In the genomic region with DNA sequence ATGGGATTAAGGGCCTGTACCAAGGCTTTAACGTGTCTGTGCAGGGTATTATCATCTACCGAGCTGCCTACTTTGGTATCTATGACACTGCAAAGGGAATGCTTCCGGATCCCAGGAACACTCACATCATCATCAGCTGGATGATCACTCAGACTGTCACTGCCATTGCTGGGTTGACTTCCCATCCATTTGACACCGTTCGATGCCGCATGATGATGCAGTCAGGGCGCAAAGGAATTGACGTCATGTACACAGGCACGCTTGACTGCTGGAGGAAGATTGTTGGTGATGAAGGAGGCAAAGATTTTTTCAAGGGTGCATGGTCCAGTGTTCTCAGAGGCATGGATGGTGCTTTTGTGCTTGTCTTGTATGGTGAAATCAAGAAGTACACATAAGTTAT, we compare ENCODE assay signal across 18 cellular contexts. TPM values are rescaled to one million over a fixed set of nuclear protein-coding genes. Genes with fewer than 3 reads are reported as not detected.
DNase-seq lines count a peak whose midpoint lies in the region; ATAC-seq, FAIRE-seq and TF ChIP-seq lines count a peak whose summit lies in the region.
"Had no signal": no experiment of that assay in that cellular context is flagged by ENCODE, and none has a peak within 500 bp of the region (broad histone marks: within the 10 kb centered on the region; RNA-seq: fewer than 3 reads in every experiment).

No MANE protein-coding gene starts in this region.

- intact Hi-C loops in HepG2 (cut with micrococcal nuclease; ENCODE audit: unreplicated experiment): no loop called here
- intact Hi-C loops in right lobe of liver (cut with DNase I): loop anchor here (10.0 kb wide), 2 partner anchors 257 to 267 kb away; no protein-coding TSS in a partner anchor
- intact Hi-C loops in esophagus muscularis mucosa (cut with DNase I): no loop called here

- H3K4me1 ChIP-seq in HepG2 (ENCODE audit: insufficient read depth, low read length) (no peaks in the 10 kb centered on the region), right lobe of liver (no peaks in the 10 kb centered on the region), esophagus muscularis mucosa (no peaks in the 10 kb centered on the region), trophoblast cell (ENCODE audit: control insufficient read depth in 1 of 2, insufficient read depth in 2 of 2, low read length in 2 of 2) (peaks cover 10 to 15% of the 10 kb centered on the region in 2 experiments), osteoblast (ENCODE audit: insufficient read depth, low read length) (no peaks in the 10 kb centered on the region)

- H3K4me2 ChIP-seq in HepG2 (ENCODE audit: low read depth, low read length) (no peak overlapping the region), trophoblast cell (ENCODE audit: low read length) (no peak overlapping the region), osteoblast (ENCODE audit: insufficient read depth, low read length) (no peak overlapping the region)
- H3K4me2 ChIP-seq: BLaER1 had no signal

- 73% methylated on average over 6 of the region's 9 CpGs for WGBS in HepG2 (ENCODE audit: low lambda C conversion rate)
- 82% methylated on average over 8 of the region's 9 CpGs for WGBS in right lobe of liver (ENCODE audit: insufficient coverage, low coverage, low lambda C conversion rate, missing lambda C conversion rate)
- 90% methylated on average over 8 of the region's 9 CpGs for WGBS in esophagus muscularis mucosa
- no CpG with 5 or more reads among the region's 9 CpGs for WGBS in trophoblast cell (ENCODE audit: extremely low coverage, insufficient coverage, insufficient read length)

- no peak overlapping the region for H3K9ac ChIP-seq in HepG2 (ENCODE audit: insufficient read depth, low read depth, low read length)
- no peak overlapping the region for H3K9ac ChIP-seq in trophoblast cell (ENCODE audit: low read length)
- H3K9ac ChIP-seq: BLaER1, GM23248 had no signal

- no peak overlapping the region for H3K4ac ChIP-seq in trophoblast cell (ENCODE audit: low read depth, low read length)

- peak overlapping the region; percentile 24 for H2BK12ac ChIP-seq in trophoblast cell (ENCODE audit: low read length)

- CTCF ChIA-PET in HepG2 (lab: Yijun Ruan, JAX; ENCODE audit: low intra/inter-chr PET ratio, low total read pairs): no interaction called here

- in situ Hi-C loops in HepG2 (cut with HindIII; ENCODE audit: extremely low pct_ligation_motif_present, low pct_unique_long_range_greater_than_20kb): loop anchor here (10.0 kb wide), 1 partner anchor 257 kb away; no protein-coding TSS in a partner anchor

- H3K4me3 ChIP-seq in HepG2 (replicated peaks in 1 of 3; ENCODE audit: insufficient read depth in 1 of 3, low read depth in 2 of 3, low read length in 3 of 3) (no peak overlapping the region), right lobe of liver (no peak overlapping the region), esophagus muscularis mucosa (no peak overlapping the region), trophoblast cell (ENCODE audit: low read depth, low read length) (no peak overlapping the region), osteoblast (ENCODE audit: insufficient read depth, low read length) (no peak overlapping the region)
- H3K4me3 ChIP-seq: BLaER1, GM23248 had no signal

- H2AFZ ChIP-seq in HepG2 (ENCODE audit: low read length): no peak overlapping the region
- no peak overlapping the region for H2AFZ ChIP-seq in trophoblast cell (ENCODE audit: insufficient read depth, low read length, poor library complexity)
- H2AFZ ChIP-seq in osteoblast (ENCODE audit: low read length): no peak overlapping the region
- H2AFZ ChIP-seq: GM23248 had no signal

- no TSS peak for BruUV-seq in HepG2 (replicated peaks; lab: Mats Ljungman, UMichigan)

- H4K20me1 ChIP-seq in HepG2 (ENCODE audit: insufficient read depth, low read length): no peaks in the 10 kb centered on the region
- no peaks in the 10 kb centered on the region for H4K20me1 ChIP-seq in osteoblast (ENCODE audit: insufficient read depth, low read length)
- H4K20me1 ChIP-seq: BLaER1 had no signal

- no peak for TF ChIP-seq POLR2A in HepG2 (IDR thresholded peaks at IDR 0.05; ENCODE audit: insufficient read depth in 1 of 2, low read depth in 2 of 2, low read length in 2 of 2)
- no peak for TF ChIP-seq POLR2A in right lobe of liver (IDR thresholded peaks at IDR 0.05)
- no peak for TF ChIP-seq POLR2A in esophagus muscularis mucosa (IDR thresholded peaks at IDR 0.05; ENCODE audit: low read depth)

- no peaks in the 10 kb centered on the region for H3K27me3 ChIP-seq in HepG2 (ENCODE audit: control insufficient read depth in 1 of 2, insufficient read depth in 2 of 2, low read length in 2 of 2)
- no peaks in the 10 kb centered on the region for H3K27me3 ChIP-seq in right lobe of liver
- H3K27me3 ChIP-seq in esophagus muscularis mucosa: no peaks in the 10 kb centered on the region
- no peaks in the 10 kb centered on the region for H3K27me3 ChIP-seq in trophoblast cell (ENCODE audit: insufficient read depth, low read length)
- H3K27me3 ChIP-seq in osteoblast (ENCODE audit: insufficient read depth, low read length): peaks cover 4% of the 10 kb centered on the region
- H3K27me3 ChIP-seq: BLaER1 had no signal

- H4K8ac ChIP-seq in trophoblast cell (ENCODE audit: low read depth, low read length): no peak overlapping the region

- no peak for DNase-seq in HepG2 (ENCODE audit: low spot score)
- DNase-seq in right lobe of liver: no peak
- peak; percentile 45 for DNase-seq in esophagus muscularis mucosa (ENCODE audit: extremely low spot score)
- DNase-seq in trophoblast cell: no peak
- DNase-seq in activated CD4-positive, alpha-beta T cell treated with anti-CD3 and anti-CD28 coated beads for 48 hours: no peak
- no peak for DNase-seq in cerebellar cortex (ENCODE audit: low spot score)
- DNase-seq in osteoblast (ENCODE audit: insufficient read length, low spot score, missing footprints): no peak
- DNase-seq: 8988T; CD4-positive, alpha-beta memory T cell; DMS153; DMS79; GDM1; GM23248; HCEC 1CT had no signal

- POLR2A ChIA-PET in HepG2 (lab: Yijun Ruan, JAX): no interaction called here

- H3K27ac ChIP-seq in HepG2 (ENCODE audit: extremely low read length, insufficient read depth, low read length) (no peak overlapping the region), right lobe of liver (no peak overlapping the region), esophagus muscularis mucosa (replicated peaks in 1 of 4) (no peak overlapping the region), trophoblast cell (ENCODE audit: low read depth, low read length) (no peak overlapping the region), osteoblast (ENCODE audit: low read depth, low read length) (no peak overlapping the region)
- H3K27ac ChIP-seq: BLaER1, GM23248 had no signal

- H3K14ac ChIP-seq in trophoblast cell (ENCODE audit: low read length): peak overlapping the region; percentile 7

- no peak for FAIRE-seq in HepG2 (lab: Jason Lieb, UNC)
- FAIRE-seq: GM12892, GM18507, H54 had no signal

- H2AK5ac ChIP-seq in trophoblast cell (ENCODE audit: low read length): no peak overlapping the region

- ATAC-seq in HepG2 (no peak), right lobe of liver (no peak)

- no peak overlapping the region for H3K23ac ChIP-seq in trophoblast cell (ENCODE audit: low read length)

- H4K12ac ChIP-seq in trophoblast cell (ENCODE audit: low read depth, low read length): no peak overlapping the region

- no peak for TF ChIP-seq CTCF in HepG2 (CRISPR knock-in tag; IDR thresholded peaks at IDR 0.05)
- TF ChIP-seq CTCF in right lobe of liver (IDR thresholded peaks at IDR 0.05): no peak
- no peak for TF ChIP-seq CTCF in esophagus muscularis mucosa (IDR thresholded peaks at IDR 0.05)
- no peak for TF ChIP-seq CTCF in osteoblast (IDR thresholded peaks at IDR 0.05; ENCODE audit: extremely low read depth, low read depth, low read length)

- H3K79me2 ChIP-seq in HepG2 (ENCODE audit: insufficient read depth, low read length) (no peaks in the 10 kb centered on the region), trophoblast cell (ENCODE audit: control insufficient read depth, insufficient read depth, low read length, poor library complexity) (no peaks in the 10 kb centered on the region), osteoblast (ENCODE audit: insufficient read depth, low read length) (no peaks in the 10 kb centered on the region)

- no peak overlapping the region for H3K18ac ChIP-seq in trophoblast cell (ENCODE audit: low read length)

- H3K36me3 ChIP-seq in HepG2 (replicated peaks in 1 of 2; ENCODE audit: control insufficient read depth in 1 of 2, insufficient read depth in 2 of 2, low read length in 2 of 2): no peaks in the 10 kb centered on the region
- no peaks in the 10 kb centered on the region for H3K36me3 ChIP-seq in right lobe of liver
- no peaks in the 10 kb centered on the region for H3K36me3 ChIP-seq in esophagus muscularis mucosa
- H3K36me3 ChIP-seq in trophoblast cell (ENCODE audit: control insufficient read depth in 1 of 2, insufficient read depth in 2 of 2, low read length in 2 of 2): no peaks in the 10 kb centered on the region
- H3K36me3 ChIP-seq in osteoblast (ENCODE audit: insufficient read depth, low read length): no peaks in the 10 kb centered on the region
- H3K36me3 ChIP-seq: BLaER1 had no signal

- H2BK5ac ChIP-seq in trophoblast cell (ENCODE audit: low read depth, low read length, poor library complexity): peak overlapping the region; percentile 24

- peaks cover 12% of the 10 kb centered on the region for H3K79me1 ChIP-seq in trophoblast cell (ENCODE audit: low read length)

- no peak for TF ChIP-seq EP300 in HepG2 (IDR thresholded peaks at IDR 0.05; ENCODE audit: low read depth in 2 of 2, low read length in 2 of 2)
- TF ChIP-seq EP300 in HepG2 (CRISPR knock-in tag; IDR thresholded peaks at IDR 0.05; ENCODE audit: borderline replicate concordance): no peak
- TF ChIP-seq EP300 in esophagus muscularis mucosa (IDR thresholded peaks at IDR 0.05): no peak

- H2BK120ac ChIP-seq in trophoblast cell (ENCODE audit: insufficient read depth, low read length, poor library complexity): no peak overlapping the region

- peak overlapping the region; percentile 45 for H4K91ac ChIP-seq in trophoblast cell (ENCODE audit: low read depth, low read length)

- H3K9me3 ChIP-seq in HepG2 (ENCODE audit: low read length) (no peaks in the 10 kb centered on the region), right lobe of liver (no peaks in the 10 kb centered on the region), esophagus muscularis mucosa (no peaks in the 10 kb centered on the region), trophoblast cell (ENCODE audit: insufficient read depth, low read depth, low read length) (no peaks in the 10 kb centered on the region), osteoblast (ENCODE audit: low read depth, low read length) (no peaks in the 10 kb centered on the region)
- H3K9me3 ChIP-seq: BLaER1 had no signal

- TF ChIP-seq RAD21 in HepG2 (CRISPR knock-in tag; IDR thresholded peaks at IDR 0.05): no peak

RNA-seq across cellular contexts. Expression of a gene that starts 18.2 kb away (rescaled TPM):
- total RNA-seq in HepG2 (2016; rRNA removed; fragmentation: Illumina TruSeq; extraction: Trizol): 183 and 263 TPM in 2 replicates
- total RNA-seq in HepG2 (2016; cell fraction: cytosol; rRNA removed; fragmentation: Illumina TruSeq; extraction: Trizol; ENCODE audit: low read depth): 108 and 122 TPM in 2 replicates
- 173 and 263 TPM in 2 replicates for total RNA-seq in HepG2 (2016; cell fraction: insoluble cytoplasmic fraction; rRNA removed; fragmentation: Illumina TruSeq; extraction: Trizol)
- total RNA-seq in HepG2 (2016; cell fraction: membrane; rRNA removed; fragmentation: Illumina TruSeq; extraction: Trizol): 189 and 198 TPM in 2 replicates
- 85.6 and 86.2 TPM in 2 replicates for total RNA-seq in HepG2 (2016; cell fraction: nucleus; rRNA removed; fragmentation: Illumina TruSeq; extraction: Trizol)
- 20.9 and 30.3 TPM in 2 replicates for polyA plus RNA-seq in HepG2 (2011; rRNA removed)
- polyA plus RNA-seq in HepG2 (2011; cell fraction: cytosol; rRNA removed): 22.8 and 30.7 TPM in 2 replicates
- 14.0 and 17.1 TPM in 2 replicates for polyA plus RNA-seq in HepG2 (2011; cell fraction: nucleus; rRNA removed)
- 59.3 and 101 TPM in 2 replicates for polyA plus RNA-seq in HepG2 (2012)
- polyA plus RNA-seq in HepG2 (2016; cell fraction: cytosol; fragmentation: Illumina TruSeq; extraction: Trizol; ENCODE audit: low read depth): 149 and 210 TPM in 2 replicates
- polyA plus RNA-seq in HepG2 (2016; cell fraction: insoluble cytoplasmic fraction; fragmentation: Illumina TruSeq; extraction: Trizol; ENCODE audit: low read depth): 310 and 333 TPM in 2 replicates
- 229 and 256 TPM in 2 replicates for polyA plus RNA-seq in HepG2 (2016; cell fraction: membrane; fragmentation: Illumina TruSeq; extraction: Trizol; ENCODE audit: low read depth)
- 161 and 170 TPM in 2 replicates for polyA plus RNA-seq in HepG2 (2016; cell fraction: nucleus; fragmentation: Illumina TruSeq; extraction: Trizol; ENCODE audit: insufficient read depth, low read depth)
- 7.2 and 7.6 TPM in 2 replicates for polyA minus RNA-seq in HepG2 (2011; rRNA and poly(A)+ RNA removed; ENCODE audit: low replicate concordance)
- polyA minus RNA-seq in HepG2 (2011; cell fraction: cytosol; rRNA and poly(A)+ RNA removed): 3.7 and 7.6 TPM in 2 replicates
- polyA minus RNA-seq in HepG2 (2011; cell fraction: nucleus; rRNA and poly(A)+ RNA removed): 31.2 and 35.9 TPM in 2 replicates
- total RNA-seq in right lobe of liver: 10 to 100 TPM in 5 of 6 experiments, 1 to 10 TPM in 1; 8.7 to 26.2 (median 21.8) TPM
- total RNA-seq in esophagus muscularis mucosa: 10 to 100 TPM; 10.1 to 15.6 (median 12.6) TPM
- 126 and 134 TPM in 2 replicates for polyA plus RNA-seq in trophoblast cell (2013)
- total RNA-seq in osteoblast: 16.8 and 17.4 TPM in 2 replicates

RNA-seq across cellular contexts. Expression of a gene that starts 23.3 kb away (rescaled TPM):
- total RNA-seq in HepG2 (2016; rRNA removed; fragmentation: Illumina TruSeq; extraction: Trizol): 48.0 and 65.3 TPM in 2 replicates
- total RNA-seq in HepG2 (2016; cell fraction: cytosol; rRNA removed; fragmentation: Illumina TruSeq; extraction: Trizol; ENCODE audit: low read depth): 8.4 and 10.1 TPM in 2 replicates
- total RNA-seq in HepG2 (2016; cell fraction: insoluble cytoplasmic fraction; rRNA removed; fragmentation: Illumina TruSeq; extraction: Trizol): 42.6 and 60.3 TPM in 2 replicates
- total RNA-seq in HepG2 (2016; cell fraction: membrane; rRNA removed; fragmentation: Illumina TruSeq; extraction: Trizol): 25.0 and 26.9 TPM in 2 replicates
- 34.2 and 39.9 TPM in 2 replicates for total RNA-seq in HepG2 (2016; cell fraction: nucleus; rRNA removed; fragmentation: Illumina TruSeq; extraction: Trizol)
- 28.3 and 29.9 TPM in 2 replicates for polyA plus RNA-seq in HepG2 (2011; rRNA removed)
- polyA plus RNA-seq in HepG2 (2011; cell fraction: cytosol; rRNA removed): 11.7 and 18.3 TPM in 2 replicates
- polyA plus RNA-seq in HepG2 (2011; cell fraction: nucleus; rRNA removed): 21.0 and 28.7 TPM in 2 replicates
- 23.2 and 32.9 TPM in 2 replicates for polyA plus RNA-seq in HepG2 (2012)
- 3.4 and 5.0 TPM in 2 replicates for polyA plus RNA-seq in HepG2 (2016; cell fraction: cytosol; fragmentation: Illumina TruSeq; extraction: Trizol; ENCODE audit: low read depth)
- polyA plus RNA-seq in HepG2 (2016; cell fraction: insoluble cytoplasmic fraction; fragmentation: Illumina TruSeq; extraction: Trizol; ENCODE audit: low read depth): 27.6 and 28.0 TPM in 2 replicates
- 8.9 and 9.9 TPM in 2 replicates for polyA plus RNA-seq in HepG2 (2016; cell fraction: membrane; fragmentation: Illumina TruSeq; extraction: Trizol; ENCODE audit: low read depth)
- 24.8 and 33.1 TPM in 2 replicates for polyA plus RNA-seq in HepG2 (2016; cell fraction: nucleus; fragmentation: Illumina TruSeq; extraction: Trizol; ENCODE audit: insufficient read depth, low read depth)
- 21.4 and 43.4 TPM in 2 replicates for polyA minus RNA-seq in HepG2 (2011; rRNA and poly(A)+ RNA removed; ENCODE audit: low replicate concordance)
- polyA minus RNA-seq in HepG2 (2011; cell fraction: cytosol; rRNA and poly(A)+ RNA removed): 21.0 and 29.9 TPM in 2 replicates
- 38.9 and 43.9 TPM in 2 replicates for polyA minus RNA-seq in HepG2 (2011; cell fraction: nucleus; rRNA and poly(A)+ RNA removed)
- total RNA-seq in right lobe of liver: 10 to 100 TPM; 12.5 to 22.9 (median 15.3) TPM
- 10 to 100 TPM; 18.8 to 27.7 (median 21.3) TPM for total RNA-seq in esophagus muscularis mucosa
- polyA plus RNA-seq in trophoblast cell (2013): 19.8 and 22.5 TPM in 2 replicates
- total RNA-seq in osteoblast: 30.9 and 32.2 TPM in 2 replicates

Comparison
In these comparisons a context has a peak if more than half of its experiments do, and no peak if none do; other contexts are left out.
1. intact Hi-C loops: an anchor here in right lobe of liver (10.0 kb wide); none called in HepG2 and esophagus muscularis mucosa.